ENCODE assay signal across 25 cellular contexts in genomic region chr10:31062856-31063255, GRCh38. TPM values are rescaled to one million over a fixed set of nuclear protein-coding genes. Genes with fewer than 3 reads are reported as not detected.
DNase-seq lines count a peak whose midpoint lies in the region; ATAC-seq and TF ChIP-seq lines count a peak whose summit lies in the region.
"Had no signal": no experiment of that assay in that cellular context is flagged by ENCODE, and none has a peak within 500 bp of the region (broad histone marks: within the 10 kb centered on the region; RNA-seq: fewer than 3 reads in every experiment).

No MANE protein-coding gene starts in this region.

- H3K4me1 ChIP-seq in heart left ventricle, result peaks cover 0 to 41% (median 5%) of the 10 kb centered on the region in 12 donors
- H3K4me1 ChIP-seq in gastrocnemius medialis, result peaks cover 0 to 7% of the 10 kb centered on the region in 2 donors
- H3K4me1 ChIP-seq: SJCRH30 had no signal

- TF ChIP-seq POLR2A in heart left ventricle (IDR thresholded peaks at IDR 0.05), result no peak
- TF ChIP-seq POLR2A in gastrocnemius medialis (IDR thresholded peaks at IDR 0.05), result no peak

- TF ChIP-seq CTCF in coronary artery (IDR thresholded peaks at IDR 0.05) (no peak), heart left ventricle (IDR thresholded peaks at IDR 0.05) (no peak), gastrocnemius medialis (IDR thresholded peaks at IDR 0.05 in 4 of 5, conservative IDR thresholded peaks at IDR 0.05 in 1 of 5) (no peak)

- peak in 3 of 4 donors; percentile 60 to 68 (median 64) for ATAC-seq in heart left ventricle
- peak in 1 of 2 donors; percentile 51 for ATAC-seq in gastrocnemius medialis
- no peak for ATAC-seq in effector memory CD8-positive, alpha-beta T cell (replicated peaks)
- ATAC-seq: activated CD8-positive, alpha-beta T cell treated with anti-CD3 and anti-CD28 coated beads for 36 hours; HepG2; natural killer cell had no signal

- H3K27me3 Mint-ChIP-seq in effector memory CD8-positive, alpha-beta T cell, result peaks cover 45 to 77% of the 10 kb centered on the region in 2 donors
- H3K27me3 Mint-ChIP-seq: activated naive CD4-positive, alpha-beta T cell treated with anti-CD3 and anti-CD28 coated beads, Interleukin-2, amount 50 U/mL, for 24 hours had no signal

- intact Hi-C loops in heart left ventricle (cut with DNase I) (no loop called here), gastrocnemius medialis (cut with DNase I; ENCODE audit: low total_unique reads) (no loop called here)

- H3K9me3 ChIP-seq in heart left ventricle, result peaks cover 0 to 3% (median 0%) of the 10 kb centered on the region in 12 donors
- H3K9me3 ChIP-seq in gastrocnemius medialis, result no peaks in the 10 kb centered on the region
- H3K9me3 ChIP-seq: breast epithelium, SJCRH30 had no signal

- H3K36me3 ChIP-seq in heart left ventricle (no peaks in the 10 kb centered on the region), gastrocnemius medialis (no peaks in the 10 kb centered on the region)
- H3K36me3 ChIP-seq: breast epithelium, SJCRH30 had no signal

- H3K9me3 Mint-ChIP-seq in effector memory CD8-positive, alpha-beta T cell, result no peaks in the 10 kb centered on the region
- H3K9me3 Mint-ChIP-seq: activated CD8-positive, alpha-beta T cell treated with anti-CD3 and anti-CD28 coated beads for 36 hours; activated naive CD4-positive, alpha-beta T cell treated with anti-CD3 and anti-CD28 coated beads, Interleukin-2, amount 50 U/mL, for 24 hours; natural killer cell had no signal

- H3K27me3 ChIP-seq in heart left ventricle (no peaks in the 10 kb centered on the region), gastrocnemius medialis (no peaks in the 10 kb centered on the region)
- H3K27me3 ChIP-seq: breast epithelium, dorsolateral prefrontal cortex, SJCRH30 had no signal

- H3K36me3 Mint-ChIP-seq in effector memory CD8-positive, alpha-beta T cell (ENCODE audit: insufficient read depth), result peaks cover 3% of the 10 kb centered on the region
- H3K36me3 Mint-ChIP-seq: activated naive CD4-positive, alpha-beta T cell treated with anti-CD3 and anti-CD28 coated beads, Interleukin-2, amount 50 U/mL, for 24 hours; CD4-positive, CD25-positive, alpha-beta regulatory T cell; natural killer cell had no signal

- DNase-seq in GM04504 (ENCODE audit: low read depth) (peak; percentile 17), coronary artery (ENCODE audit: low spot score) (no peak), heart left ventricle (no peak), gastrocnemius medialis (no peak), NCI-H345 (lab: John Stamatoyannopoulos, UW) (no peak), activated gamma-delta T cell (lab: John Stamatoyannopoulos, UW) (no peak), HCEC 1CT (no peak)
- no peak for DNase-seq in effector memory CD8-positive, alpha-beta T cell
- DNase-seq: activated CD8-positive, alpha-beta T cell treated with anti-CD3 and anti-CD28 coated beads for 36 hours; activated T-cell treated with anti-CD3 and anti-CD28 coated beads, Interleukin-2, amount 50 U/mL, for 1 hour; CD4-positive, CD25-positive, alpha-beta regulatory T cell; DMS 273 treated with DMSO at 0.1 percent for 48 hours; dorsolateral prefrontal cortex; GF-D8; H9; mesendoderm; natural killer cell; NCI-H1436; NCI-H774; posterior cingulate gyrus; SJCRH30; T-helper 2 cell had no signal

- H3K4me3 Mint-ChIP-seq in effector memory CD8-positive, alpha-beta T cell, result no peak overlapping the region
- H3K4me3 Mint-ChIP-seq: activated CD8-positive, alpha-beta T cell treated with anti-CD3 and anti-CD28 coated beads for 36 hours; activated naive CD4-positive, alpha-beta T cell treated with anti-CD3 and anti-CD28 coated beads, Interleukin-2, amount 50 U/mL, for 24 hours; CD4-positive, CD25-positive, alpha-beta regulatory T cell; H9; natural killer cell had no signal

- no peaks in the 10 kb centered on the region for H3K4me1 Mint-ChIP-seq in effector memory CD8-positive, alpha-beta T cell (ENCODE audit: low read depth in 2 of 2)
- H3K4me1 Mint-ChIP-seq: activated naive CD4-positive, alpha-beta T cell treated with anti-CD3 and anti-CD28 coated beads, Interleukin-2, amount 50 U/mL, for 24 hours; CD4-positive, CD25-positive, alpha-beta regulatory T cell; natural killer cell had no signal

- in situ Hi-C loops in gastrocnemius medialis (cut with MboI; ENCODE audit: low sequenced_read_pairs in 4 of 4), result loop anchor here in 1 of 4 donors (25.0 kb wide), 1 partner anchor 424 kb away; no protein-coding TSS in a partner anchor

- H3K4me3 ChIP-seq in coronary artery (no peak overlapping the region), heart left ventricle (peak overlapping the region in 2 of 12 donors; percentile 8 to 22), gastrocnemius medialis (no peak overlapping the region)
- H3K4me3 ChIP-seq: breast epithelium, dorsolateral prefrontal cortex, SJCRH30 had no signal

- WGBS in heart left ventricle, 4 donors, result 54 to 68% (median 58%) methylated on average over 6 of the region's 6 CpGs

- H3K27ac ChIP-seq in coronary artery (peak overlapping the region; percentile 5 to 56), heart left ventricle (peak overlapping the region in 9 of 12 donors; percentile 23 to 76 (median 62)), gastrocnemius medialis (peak overlapping the region; percentile 10 to 48 (median 24))
- H3K27ac ChIP-seq: SJCRH30 had no signal

- no peak overlapping the region for H3K27ac Mint-ChIP-seq in effector memory CD8-positive, alpha-beta T cell
- H3K27ac Mint-ChIP-seq: activated CD8-positive, alpha-beta T cell treated with anti-CD3 and anti-CD28 coated beads for 36 hours; activated naive CD4-positive, alpha-beta T cell treated with anti-CD3 and anti-CD28 coated beads, Interleukin-2, amount 50 U/mL, for 24 hours; CD4-positive, CD25-positive, alpha-beta regulatory T cell; H9; natural killer cell had no signal

RNA-seq across cellular contexts. Expression of gene ZNF438, which starts 31.2 kb away (rescaled TPM):
- total RNA-seq in heart left ventricle (10 to 100 TPM; 11.1 to 14.7 (median 13.2) TPM), gastrocnemius medialis (10 to 100 TPM; 14.4 to 37.0 (median 26.5) TPM)
- polyA plus RNA-seq in heart left ventricle, result 10 to 100 TPM in 1 of 2 donors, 1 to 10 TPM in 1; 9.0 to 14.1 TPM
